10 cellular contexts compared by ENCODE assay signal in genomic region chr7:44488955-44489354, GRCh38. TPM values are rescaled to one million over a fixed set of nuclear protein-coding genes. Genes with fewer than 3 reads are reported as not detected.
DNase-seq lines count a peak whose midpoint lies in the region; ATAC-seq, FAIRE-seq and TF ChIP-seq lines count a peak whose summit lies in the region.
"Had no signal": no experiment of that assay in that cellular context is flagged by ENCODE, and none has a peak within 500 bp of the region (broad histone marks: within the 10 kb centered on the region; RNA-seq: fewer than 3 reads in every experiment).

No MANE protein-coding gene starts in this region.

- WGBS in K562 (ENCODE audit: insufficient coverage, low coverage, missing lambda C conversion rate) = 67% methylated on average over 3 of the region's 3 CpGs

- BruUV-seq in K562 (replicated peaks; lab: Mats Ljungman, UMichigan) = no TSS peak

- no peak for FAIRE-seq in K562 (lab: Jason Lieb, UNC)
- FAIRE-seq: G401.6 had no signal

- H3K4me3 ChIP-seq in AG04449 (ENCODE audit: low read depth, low read length) = peak overlapping the region; percentile 97
- peak overlapping the region; percentile 96; the same call in 1 of the 2 replicates for H3K4me3 ChIP-seq in K562
- H3K4me3 ChIP-seq in muscle layer of duodenum (ENCODE audit: low read depth in 1 of 2, low read length in 2 of 2) = peak overlapping the region; percentile 92 to 96

- no peak overlapping the region for H2AFZ ChIP-seq in K562 (ENCODE audit: low read depth, low read length)

- TF ChIP-seq CTCF in AG04449 (IDR thresholded peaks at IDR 0.05; ENCODE audit: insufficient read depth, low read length, missing control alignments) (no peak), HFFc6 (IDR thresholded peaks at IDR 0.05) (no peak), K562 (IDR thresholded peaks at IDR 0.05 in 2 of 3, conservative IDR thresholded peaks at IDR 0.05 in 1 of 3; ENCODE audit: insufficient read depth in 2 of 3, low read depth in 1 of 3, low read length in 3 of 3) (no peak)

- no peak for TF ChIP-seq POLR2A in K562 (conservative IDR thresholded peaks at IDR 0.05)

- CTCF ChIA-PET in AG04449 (lab: Yijun Ruan, JAX) (interaction anchor here (1.3 to 3.2 kb wide), 4 partner anchors 9 to 252 kb away, joined by 3 to 16 read pairs (median 4); no protein-coding TSS in a partner anchor), K562 (lab: Yijun Ruan, JAX; ENCODE audit: low intra/inter-chr PET ratio) (no interaction called here)

- no peaks in the 10 kb centered on the region for H3K27me3 Mint-ChIP-seq in HFFc6 (ENCODE audit: insufficient read depth)

- no peak for TF ChIP-seq RAD21 in K562 (CRISPR knock-in tag; conservative IDR thresholded peaks at IDR 0.05 in 1 of 2, IDR thresholded peaks at IDR 0.05 in 1 of 2)

- no peak for ATAC-seq in K562

- TF ChIP-seq EP300 in K562 (IDR thresholded peaks at IDR 0.05; ENCODE audit: low read length) = no peak

- H3K27ac ChIP-seq in K562 (ENCODE audit: extremely low read depth, low read depth, low read length) = no peak overlapping the region
- H3K27ac ChIP-seq in muscle layer of duodenum (ENCODE audit: low read length) = peak overlapping the region; percentile 93

- peaks cover 56% of the 10 kb centered on the region for H3K79me2 ChIP-seq in K562 (ENCODE audit: control insufficient read depth, insufficient read depth, low read length)

- peak overlapping the region; percentile 94 for H3K4me3 Mint-ChIP-seq in HFFc6

- no peaks in the 10 kb centered on the region for H3K27me3 ChIP-seq in K562 (ENCODE audit: control insufficient read depth in 2 of 2, insufficient read depth in 2 of 2, low read length in 2 of 2)
- H3K27me3 ChIP-seq in muscle layer of duodenum (ENCODE audit: low read depth, low read length) = no peaks in the 10 kb centered on the region

- H3K27ac Mint-ChIP-seq in HFFc6 = no peak overlapping the region

- peak overlapping the region; percentile 97 for H3K4me2 ChIP-seq in K562 (ENCODE audit: insufficient read depth, low read length)

- no peak for DNase-seq in AG04449 (ENCODE audit: low read depth, low spot score)
- DNase-seq in HFFc6 = no peak
- DNase-seq in K562 (ENCODE audit: extremely low read depth in 1 of 4, low spot score in 3 of 4) = no peak
- DNase-seq in stimulated activated CD8-positive, alpha-beta memory T cell treated with anti-CD3 and anti-CD28 coated beads, Interleukin-4, amount 100 ng/mL, for 48 hours = no peak
- DNase-seq in ACHN = no peak
- no peak for DNase-seq in NCI-H1417 (lab: John Stamatoyannopoulos, UW)
- no peak for DNase-seq in NCI-H1694 (lab: John Stamatoyannopoulos, UW)
- DNase-seq: NCI-H2029 treated with DMSO at 0.1 percent for 48 hours had no signal

- H3K36me3 ChIP-seq in K562 (ENCODE audit: control insufficient read depth, insufficient read depth, low read length) (peaks cover 26% of the 10 kb centered on the region), muscle layer of duodenum (ENCODE audit: control insufficient read depth in 1 of 2, insufficient read depth in 2 of 2, low read length in 2 of 2) (peaks cover 10 to 19% of the 10 kb centered on the region in 2 donors)

- peaks cover 28% of the 10 kb centered on the region for H3K36me3 Mint-ChIP-seq in HFFc6 (ENCODE audit: low read depth)

- peaks cover 44% of the 10 kb centered on the region for H3K4me1 Mint-ChIP-seq in HFFc6 (ENCODE audit: low read depth)

- H3K9me1 ChIP-seq in K562 (ENCODE audit: control insufficient read depth, insufficient read depth, low read length) = no peaks in the 10 kb centered on the region

- H3K9me3 Mint-ChIP-seq in HFFc6 = no peaks in the 10 kb centered on the region

- in situ Hi-C loops in K562 (cut with MboI) = no loop called here
- in situ Hi-C loops in ACHN (cut with HindIII; ENCODE audit: low pct_ligation_motif_present, low pct_unique_long_range_greater_than_20kb, low sequenced_read_pairs) = no loop called here

- POLR2A ChIA-PET in AG04449 (lab: Yijun Ruan, JAX) (no interaction called here), K562 (lab: Yijun Ruan, JAX) (no interaction called here)

- intact Hi-C loops in K562 (cut with micrococcal nuclease) = no loop called here

- H3K9me3 ChIP-seq in K562 (replicated peaks; ENCODE audit: control insufficient read depth, insufficient read depth, low read depth, low read length) (0 out of 2 replicates have a peak, but pooled peaks cover 5% of the 10 kb centered on the region), muscle layer of duodenum (ENCODE audit: control insufficient read depth in 1 of 2, low read length in 2 of 2) (no peaks in the 10 kb centered on the region)

- peak overlapping the region in 1 of 2 experiments; percentile 91; a peak in 2 of 4 replicates for H3K9ac ChIP-seq in K562 (ENCODE audit: insufficient read depth in 1 of 2, low read depth in 2 of 2, low read length in 2 of 2)

- peaks cover 4% of the 10 kb centered on the region in 2 experiments; a peak in 3 of 5 replicates for H3K4me1 ChIP-seq in K562 (replicated peaks in 1 of 2; ENCODE audit: control insufficient read depth in 2 of 2, insufficient read depth in 2 of 2, low read length in 2 of 2)
- peaks cover 7 to 45% of the 10 kb centered on the region in 2 donors for H3K4me1 ChIP-seq in muscle layer of duodenum (ENCODE audit: control insufficient read depth in 1 of 2, insufficient read depth in 2 of 2, low read length in 2 of 2)

- no peaks in the 10 kb centered on the region for H4K20me1 ChIP-seq in K562 (replicated peaks; ENCODE audit: control insufficient read depth, insufficient read depth, low read length)

TF ChIP-seq in K562, 482 proteins besides CTCF, POLR2A, EP300 and RAD21:
- TF ChIP-seq ZFP30 (CRISPR knock-in tag; IDR thresholded peaks at IDR 0.05; ENCODE audit: borderline replicate concordance) = no peak
- no peak for TF ChIP-seq DLX4 (CRISPR knock-in tag; IDR thresholded peaks at IDR 0.05)
- TF ChIP-seq IRF2 (CRISPR knock-in tag; IDR thresholded peaks at IDR 0.05) = no peak
- TF ChIP-seq BCOR (IDR thresholded peaks at IDR 0.05) = peak; percentile 28; the same call in 1 of the 2 replicates
- TF ChIP-seq GABPA (tag; conservative IDR thresholded peaks at IDR 0.05; ENCODE audit: low read depth) = no peak
- no peak for TF ChIP-seq MYNN (IDR thresholded peaks at IDR 0.05)
- no peak for TF ChIP-seq MYNN (CRISPR knock-in tag; IDR thresholded peaks at IDR 0.05)
- peak; percentile 79 for TF ChIP-seq RBM25 (IDR thresholded peaks at IDR 0.05; ENCODE audit: low read depth, low read length, severe bottlenecking)
- no peak for TF ChIP-seq FOS (IDR thresholded peaks at IDR 0.05; ENCODE audit: extremely low read depth, insufficient read length)
- TF ChIP-seq DMBX1 (CRISPR knock-in tag; IDR thresholded peaks at IDR 0.05; ENCODE audit: borderline replicate concordance) = no peak

RNA-seq across cellular contexts. Expression of gene NUDCD3, which starts 1.5 kb away (rescaled TPM):
- 100 to 1,000 TPM in 2 of 6 experiments, 10 to 100 TPM in 4; 79.2 to 114 (median 90.6) TPM for total RNA-seq in HFFc6 (2021; fragmentation: NEBNext Ultra II Directional; extraction: Animal tissue kit (Norgen Biotek cat#: 25700))
- total RNA-seq in K562 (2011; cell fraction: chromatin; rRNA removed; ENCODE audit: low replicate concordance) = 63.6 and 73.8 TPM in 2 replicates
- total RNA-seq in K562 (2011; cell fraction: nucleolus; rRNA removed) = 37.4 and 47.0 TPM in 2 replicates
- 50.4 and 63.1 TPM in 2 replicates for total RNA-seq in K562 (2011; cell fraction: nucleoplasm; rRNA removed)
- total RNA-seq in K562 (2014; rRNA removed) (38.9 and 44.2 TPM in 2 replicates), K562 (2014; rRNA removed; fragmentation: Illumina TruSeq; extraction: Trizol) (34.1 and 34.5 TPM in 2 replicates), K562 (2015; rRNA removed; fragmentation: Illumina TruSeq; extraction: Trizol) (32.2 and 36.5 TPM in 2 replicates), K562 (2021) (64.2 and 67.5 TPM in 2 replicates)
- polyA plus RNA-seq in K562 (2011; rRNA removed) (44.1 and 48.8 TPM in 2 replicates), K562 (2014; fragmentation: Illumina TruSeq; extraction: Trizol) (36.6 and 42.6 TPM in 2 replicates), K562 (2014; fragmentation: Nextera tagmentation; extraction: Ambion mirVana) (10 to 100 TPM; 24.8 to 51.1 TPM), K562 (2014; rRNA removed) (33.2 and 37.9 TPM in 2 replicates)
- 31.6 and 43.3 TPM in 2 replicates for polyA plus RNA-seq in K562 (2011; cell fraction: cytosol; rRNA removed)
- 40.4 and 53.9 TPM in 2 replicates for polyA plus RNA-seq in K562 (2011; cell fraction: nucleus; rRNA removed)
- polyA plus RNA-seq in K562 (2012) = 43.7 and 44.4 TPM in 2 replicates
- 87.8 and 95.8 TPM in 2 replicates for polyA minus RNA-seq in K562 (2011; rRNA and poly(A)+ RNA removed)
- 34.4 and 44.3 TPM in 2 replicates for polyA minus RNA-seq in K562 (2011; cell fraction: cytosol; rRNA and poly(A)+ RNA removed)
- polyA minus RNA-seq in K562 (2011; cell fraction: nucleus; rRNA and poly(A)+ RNA removed) = 27.1 and 34.5 TPM in 2 replicates

RNA-seq across cellular contexts. Expression of gene NPC1L1, which starts 52.2 kb away (rescaled TPM):
- not detected for total RNA-seq in HFFc6 (2021; fragmentation: NEBNext Ultra II Directional; extraction: Animal tissue kit (Norgen Biotek cat#: 25700))
- total RNA-seq in K562 (2011; cell fraction: chromatin; rRNA removed; ENCODE audit: low replicate concordance) = 0.26 and 0.81 TPM in 2 replicates
- 0.33 and 0.39 TPM in 2 replicates for total RNA-seq in K562 (2011; cell fraction: nucleolus; rRNA removed)
- total RNA-seq in K562 (2011; cell fraction: nucleoplasm; rRNA removed) = 0.15 and 0.37 TPM in 2 replicates
- total RNA-seq in K562 (2014; rRNA removed) (0.18 TPM in 1 of 2 replicates, not detected in the other), K562 (2014; rRNA removed; fragmentation: Illumina TruSeq; extraction: Trizol) (not detected in 2 replicates), K562 (2015; rRNA removed; fragmentation: Illumina TruSeq; extraction: Trizol) (not detected in 2 replicates), K562 (2021) (0.02 and 0.07 TPM in 2 replicates)
- polyA plus RNA-seq in K562 (2011; rRNA removed) (0.08 and 0.14 TPM in 2 replicates), K562 (2014; fragmentation: Illumina TruSeq; extraction: Trizol) (0.01 and 0.06 TPM in 2 replicates), K562 (2014; fragmentation: Nextera tagmentation; extraction: Ambion mirVana) (not detected), K562 (2014; rRNA removed) (0.07 TPM in 1 of 2 replicates, not detected in the other)
- polyA plus RNA-seq in K562 (2011; cell fraction: cytosol; rRNA removed) = 0.10 and 0.18 TPM in 2 replicates
- polyA plus RNA-seq in K562 (2011; cell fraction: nucleus; rRNA removed) = 0.74 and 1.1 TPM in 2 replicates
- polyA plus RNA-seq in K562 (2012) = 0.08 and 0.11 TPM in 2 replicates
- polyA minus RNA-seq in K562 (2011; rRNA and poly(A)+ RNA removed) = 0.06 and 0.11 TPM in 2 replicates
- polyA minus RNA-seq in K562 (2011; cell fraction: cytosol; rRNA and poly(A)+ RNA removed) = not detected in 2 replicates
- 0.13 and 0.44 TPM in 2 replicates for polyA minus RNA-seq in K562 (2011; cell fraction: nucleus; rRNA and poly(A)+ RNA removed)
